In genomic region chr7:20816389-20816959, GRCh38 we compare ENCODE assay signal across 1 cellular context.
TF ChIP-seq lines count a peak whose summit lies in the region.

No MANE protein-coding gene starts in this region.

TF ChIP-seq in H1, 55 proteins besides CTCF, POLR2A, EP300 and RAD21 (continued from another document):
- no peak for TF ChIP-seq ATF2 (IDR thresholded peaks at IDR 0.05; ENCODE audit: low read length)
- TF ChIP-seq GABPA (IDR thresholded peaks at IDR 0.05; ENCODE audit: borderline replicate concordance, insufficient read depth, low read length): no peak
